8 cellular contexts compared by ENCODE assay signal in the genomic region with DNA sequence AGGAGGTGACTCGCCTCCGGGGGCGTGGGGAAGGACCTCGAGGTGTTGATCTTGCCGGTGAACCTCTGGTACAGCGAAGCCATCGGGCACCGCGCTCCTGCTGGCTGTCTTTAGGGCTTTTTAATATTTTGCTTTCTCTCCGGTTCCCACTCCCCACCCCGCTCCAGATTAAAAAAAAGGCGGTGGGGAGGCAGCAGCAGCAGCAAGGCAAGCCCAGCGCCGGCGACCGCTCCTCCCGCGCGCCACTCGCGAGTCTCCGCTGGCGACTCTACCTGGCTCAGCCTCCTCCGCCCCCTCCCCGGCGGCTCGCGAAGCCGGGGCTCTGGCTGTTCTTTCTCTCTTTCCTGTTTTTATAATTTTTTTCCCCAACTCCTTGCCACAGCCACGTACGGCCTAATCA.
DNase-seq lines count a peak whose midpoint lies in the region; ATAC-seq and TF ChIP-seq lines count a peak whose summit lies in the region.
"Not testable (repeated sequence)": the region's sequence is repeated elsewhere in the genome, so short reads cannot be mapped to it uniquely, and the experiment has no call there.

No MANE protein-coding gene starts in this region.

- H3K27me3 Mint-ChIP-seq in Caco-2 (ENCODE audit: insufficient read depth, unreplicated experiment), result peaks cover 10% of the 10 kb centered on the region
- peaks cover 43% of the 10 kb centered on the region for H3K27me3 Mint-ChIP-seq in activated CD4-positive, alpha-beta T cell treated with anti-CD3 and anti-CD28 coated beads, Interleukin-2, amount 10 ng/mL, durations not matched to agents 7 days and 5 days

- H3K36me3 Mint-ChIP-seq in Caco-2 (ENCODE audit: insufficient read depth, unreplicated experiment); activated CD4-positive, alpha-beta T cell treated with anti-CD3 and anti-CD28 coated beads, Interleukin-2, amount 10 ng/mL, durations not matched to agents 7 days and 5 days (ENCODE audit: low read depth): not testable (repeated sequence)

- H3K9me3 ChIP-seq in Caco-2; ascending aorta; esophagus squamous epithelium; right lobe of liver; prostate gland; thymus (ENCODE audit: control insufficient read depth): not testable (repeated sequence)

- not testable (repeated sequence) for H3K36me3 ChIP-seq in Caco-2 (ENCODE audit: control insufficient read depth, insufficient read depth, low read length); ascending aorta; esophagus squamous epithelium; right lobe of liver; prostate gland; thymus (ENCODE audit: control insufficient read depth, insufficient read depth)

- not testable (repeated sequence) for TF ChIP-seq CTCF in Caco-2 (IDR thresholded peaks at IDR 0.05; ENCODE audit: insufficient read depth in 1 of 2, low read depth in 1 of 2, low read length in 1 of 2, severe bottlenecking in 1 of 2, unreplicated experiment in 1 of 2); ascending aorta (IDR thresholded peaks at IDR 0.05); esophagus squamous epithelium (IDR thresholded peaks at IDR 0.05); right lobe of liver (IDR thresholded peaks at IDR 0.05); prostate gland (IDR thresholded peaks at IDR 0.05)

- not testable (repeated sequence) for BruUV-seq in Caco-2 (replicated peaks; lab: Mats Ljungman, UMichigan)

- not testable (repeated sequence) for H3K4me1 ChIP-seq in Caco-2; ascending aorta; right lobe of liver; prostate gland (replicated peaks); thymus (ENCODE audit: control insufficient read depth, insufficient read depth, low read length)
- peaks cover 6 to 28% (median 6%) of the 10 kb centered on the region in 3 donors for H3K4me1 ChIP-seq in esophagus squamous epithelium

- POLR2A ChIA-PET in Caco-2 (lab: Charles Lee); activated CD4-positive, alpha-beta T cell treated with anti-CD3 and anti-CD28 coated beads, Interleukin-2, amount 10 ng/mL, durations not matched to agents 7 days and 5 days (lab: Charles Lee): not testable (repeated sequence)

- DNase-seq in Caco-2 (peak in 1 of 2 experiments; percentile 3), NCI-H1417 (lab: John Stamatoyannopoulos, UW) (peak; percentile 7 to 56 (median 55)), right lobe of liver (peak in 1 of 3 donors; percentile 24)
- DNase-seq in activated CD4-positive, alpha-beta T cell treated with anti-CD3 and anti-CD28 coated beads, Interleukin-2, amount 10 ng/mL, durations not matched to agents 7 days and 5 days; ascending aorta (ENCODE audit: low spot score in 2 of 2); esophagus squamous epithelium (lab: John Stamatoyannopoulos, UW); prostate gland (ENCODE audit: low spot score): not testable (repeated sequence)

- not testable (repeated sequence) for TF ChIP-seq POLR2A in esophagus squamous epithelium (IDR thresholded peaks at IDR 0.05); right lobe of liver (IDR thresholded peaks at IDR 0.05); prostate gland (IDR thresholded peaks at IDR 0.05)

- not testable (repeated sequence) for H3K27ac ChIP-seq in ascending aorta; right lobe of liver; thymus (ENCODE audit: low read depth)
- H3K27ac ChIP-seq in esophagus squamous epithelium (peak overlapping the region in 2 of 4 donors; percentile 60 to 80), prostate gland (peak overlapping the region in 1 of 2 donors; percentile 62)

- peak in 1 of 4 donors; percentile 27 for ATAC-seq in right lobe of liver

- not testable (repeated sequence) for H3K9me3 Mint-ChIP-seq in Caco-2 (ENCODE audit: unreplicated experiment); activated CD4-positive, alpha-beta T cell treated with anti-CD3 and anti-CD28 coated beads, Interleukin-2, amount 10 ng/mL, durations not matched to agents 7 days and 5 days

- H3K27ac Mint-ChIP-seq in Caco-2 (ENCODE audit: unreplicated experiment); activated CD4-positive, alpha-beta T cell treated with anti-CD3 and anti-CD28 coated beads, Interleukin-2, amount 10 ng/mL, durations not matched to agents 7 days and 5 days: not testable (repeated sequence)

- peak overlapping the region; percentile 71 for H3K4me3 Mint-ChIP-seq in Caco-2 (ENCODE audit: unreplicated experiment)
- H3K4me3 Mint-ChIP-seq in activated CD4-positive, alpha-beta T cell treated with anti-CD3 and anti-CD28 coated beads, Interleukin-2, amount 10 ng/mL, durations not matched to agents 7 days and 5 days, result peak overlapping the region; percentile 27

- CTCF ChIA-PET in Caco-2 (lab: Charles Lee), result interaction anchor here (0.6 kb wide), 1 partner anchor 252 kb away, joined by 3 read pairs; no protein-coding TSS in a partner anchor
- CTCF ChIA-PET in activated CD4-positive, alpha-beta T cell treated with anti-CD3 and anti-CD28 coated beads, Interleukin-2, amount 10 ng/mL, durations not matched to agents 7 days and 5 days (lab: Charles Lee), result not testable (repeated sequence)

- H3K4me3 ChIP-seq in Caco-2 (ENCODE audit: low read depth, low read length), result peak overlapping the region; percentile 22
- peak overlapping the region; percentile 33 to 48 for H3K4me3 ChIP-seq in ascending aorta
- peak overlapping the region; percentile 25 to 66 (median 48) for H3K4me3 ChIP-seq in esophagus squamous epithelium
- H3K4me3 ChIP-seq in right lobe of liver, result peak overlapping the region; percentile 31 to 48 (median 46)
- H3K4me3 ChIP-seq in prostate gland, result peak overlapping the region; percentile 32 to 44
- H3K4me3 ChIP-seq in thymus (ENCODE audit: low read length), result peak overlapping the region; percentile 30

- H3K4me1 Mint-ChIP-seq in Caco-2 (ENCODE audit: low read depth, unreplicated experiment); activated CD4-positive, alpha-beta T cell treated with anti-CD3 and anti-CD28 coated beads, Interleukin-2, amount 10 ng/mL, durations not matched to agents 7 days and 5 days: not testable (repeated sequence)

- WGBS in esophagus squamous epithelium, 2 donors, result 0 to 8% methylated on average over 19 to 28 of the region's 31 CpGs
- WGBS in right lobe of liver (ENCODE audit: insufficient coverage, low coverage, low lambda C conversion rate, missing lambda C conversion rate), result under 1% methylated on average over 26 of the region's 31 CpGs
- WGBS in prostate gland, result under 1% methylated on average over 31 of the region's 31 CpGs
- 2% methylated on average over 31 of the region's 31 CpGs for WGBS in thymus

- not testable (repeated sequence) for H3K27me3 ChIP-seq in Caco-2 (replicated peaks; ENCODE audit: control insufficient read depth, insufficient read depth, low read length); ascending aorta; right lobe of liver; prostate gland (replicated peaks; ENCODE audit: insufficient read depth); thymus (ENCODE audit: control insufficient read depth, insufficient read depth)
- peaks cover 0 to 25% (median 0%) of the 10 kb centered on the region in 4 donors for H3K27me3 ChIP-seq in esophagus squamous epithelium

- intact Hi-C loops in Caco-2 (cut with micrococcal nuclease; ENCODE audit: unreplicated experiment), result loop anchor here (5.0 kb wide), 1 partner anchor 165 kb away; no protein-coding TSS in a partner anchor
- intact Hi-C loops in ascending aorta (cut with DNase I); esophagus squamous epithelium (cut with DNase I); right lobe of liver (cut with DNase I); prostate gland (cut with DNase I): not testable (repeated sequence)
